ENCODE assay signal across 17 cellular contexts in genomic region chr3:56864090-56864489, GRCh38.
DNase-seq lines count a peak whose midpoint lies in the region; ATAC-seq and TF ChIP-seq lines count a peak whose summit lies in the region.
"Had no signal": no experiment of that assay in that cellular context is flagged by ENCODE, and none has a peak within 500 bp of the region (broad histone marks: within the 10 kb centered on the region; RNA-seq: fewer than 3 reads in every experiment).

No MANE protein-coding gene starts in this region.

- TF ChIP-seq CTCF in spleen (IDR thresholded peaks at IDR 0.05 in 8 of 11, conservative IDR thresholded peaks at IDR 0.05 in 3 of 11) = no peak

- peaks cover 48% of the 10 kb centered on the region for H3K4me1 Mint-ChIP-seq in central memory CD8-positive, alpha-beta T cell

- no peaks in the 10 kb centered on the region for H3K36me3 Mint-ChIP-seq in central memory CD8-positive, alpha-beta T cell (ENCODE audit: insufficient read depth)

- H3K27ac Mint-ChIP-seq in central memory CD8-positive, alpha-beta T cell (ENCODE audit: low read depth) = peak overlapping the region; percentile 22

- peaks cover 5% of the 10 kb centered on the region for H3K9me3 Mint-ChIP-seq in central memory CD8-positive, alpha-beta T cell

- ATAC-seq in central memory CD8-positive, alpha-beta T cell (replicated peaks; ENCODE audit: extremely low read depth, poor library complexity, severe bottlenecking) = no peak
- peak; percentile 88 for ATAC-seq in stimulated activated naive CD8-positive, alpha-beta T cell treated with anti-CD3 and anti-CD28 coated beads, Interleukin-15, Interleukin-2, amounts not matched to agents 100 U/mL and 50 U/mL, for 24 hours
- ATAC-seq: Panc1 had no signal

- H3K4me3 ChIP-seq in Jurkat, Clone E6-1 (ENCODE audit: low read length) = no peak overlapping the region
- H3K4me3 ChIP-seq in spleen = no peak overlapping the region
- H3K4me3 ChIP-seq: smooth muscle cell, tibial nerve had no signal

- intact Hi-C loops in spleen (cut with DNase I; ENCODE audit: low total_unique reads) = no loop called here

- no peak overlapping the region for H3K27ac ChIP-seq in spleen
- H3K27ac ChIP-seq: tibial nerve, VCaP had no signal

- no peak for TF ChIP-seq POLR2A in spleen (IDR thresholded peaks at IDR 0.05)

- no peak overlapping the region for H3K4me3 Mint-ChIP-seq in central memory CD8-positive, alpha-beta T cell

- peak; percentile 43 for DNase-seq in activated T-cell treated with anti-CD3 and anti-CD28 coated beads for 48 hours (ENCODE audit: low read depth)
- no peak for DNase-seq in activated T-cell treated with anti-CD3 and anti-CD28 coated beads for 4 hours
- peak; percentile 61 for DNase-seq in Jurkat, Clone E6-1 (ENCODE audit: low read depth, low spot score)
- no peak for DNase-seq in central memory CD8-positive, alpha-beta T cell (ENCODE audit: low spot score in 2 of 2)
- DNase-seq in stimulated activated naive CD8-positive, alpha-beta T cell treated with anti-CD3 and anti-CD28 coated beads, Interleukin-15, Interleukin-2, amounts not matched to agents 100 U/mL and 50 U/mL, for 24 hours = peak; percentile 63
- no peak for DNase-seq in islet precursor cell
- DNase-seq in glomerular visceral epithelial cell (ENCODE audit: extremely low spot score) = no peak
- no peak for DNase-seq in spleen
- DNase-seq: activated gamma-delta T cell; Calu3; effector CD4-positive, alpha-beta T cell; hippocampal formation; NCI-H2081 treated with DMSO at 0.1 percent for 48 hours had no signal

- H3K27me3 Mint-ChIP-seq in central memory CD8-positive, alpha-beta T cell = no peaks in the 10 kb centered on the region

- H3K9me3 ChIP-seq in spleen = no peaks in the 10 kb centered on the region
- H3K9me3 ChIP-seq: tibial nerve had no signal

- peaks cover 0 to 20% (median 4%) of the 10 kb centered on the region in 6 donors for H3K4me1 ChIP-seq in spleen

- H3K36me3 ChIP-seq in spleen = no peaks in the 10 kb centered on the region
- H3K36me3 ChIP-seq: tibial nerve had no signal

- no peaks in the 10 kb centered on the region for H3K27me3 ChIP-seq in spleen (replicated peaks in 1 of 7)
- H3K27me3 ChIP-seq: tibial nerve had no signal

Comparison
In these comparisons a context has a peak if more than half of its experiments do, and no peak if none do; other contexts are left out.
1. DNase-seq: peak in activated T-cell treated with anti-CD3 and anti-CD28 coated beads for 48 hours (single experiment), Jurkat, Clone E6-1 (single experiment) and stimulated activated naive CD8-positive, alpha-beta T cell treated with anti-CD3 and anti-CD28 coated beads, Interleukin-15, Interleukin-2, amounts not matched to agents 100 U/mL and 50 U/mL, for 24 hours (single experiment); none in activated T-cell treated with anti-CD3 and anti-CD28 coated beads for 4 hours (single experiment), central memory CD8-positive, alpha-beta T cell (0 of 2), islet precursor cell (single experiment), glomerular visceral epithelial cell (single experiment) and spleen (single experiment).